8 cellular contexts compared by ENCODE assay signal in the genomic region with DNA sequence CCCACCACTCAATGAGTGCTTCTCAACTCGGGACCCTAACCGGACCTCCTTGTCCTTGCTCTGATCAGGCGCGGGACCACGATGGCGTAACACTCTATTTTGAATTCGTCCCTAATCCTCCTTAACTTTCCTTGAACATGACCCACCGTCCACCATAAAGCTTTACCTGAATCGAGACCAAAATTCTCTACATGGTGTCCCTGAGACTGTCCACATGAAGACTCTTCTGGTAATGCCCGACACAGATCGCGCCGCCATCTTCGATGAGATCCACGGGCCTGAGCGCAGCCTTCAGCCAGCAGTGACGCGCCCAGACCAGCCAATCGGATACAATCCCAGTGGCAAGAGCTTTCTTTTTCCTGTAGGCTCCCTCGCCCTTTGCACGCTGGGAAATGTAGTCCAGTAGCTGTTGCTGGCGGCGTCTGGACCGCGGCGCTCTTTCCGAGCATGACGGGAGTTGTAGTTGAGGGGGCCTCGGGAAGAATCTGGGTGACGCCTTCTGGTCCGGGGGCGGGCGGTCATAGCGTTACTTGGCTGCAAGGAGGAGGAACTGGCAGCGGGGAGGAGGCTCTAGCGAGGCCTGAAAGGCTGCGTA. TPM values are rescaled to one million over a fixed set of nuclear protein-coding genes. Genes with fewer than 3 reads are reported as not detected.
DNase-seq lines count a peak whose midpoint lies in the region; ATAC-seq and TF ChIP-seq lines count a peak whose summit lies in the region.

Gene MRPL50 (minus strand): TSS at position 284 of the 595 bp plus-strand sequence. CDS start 26 bp downstream, at position 258.
Gene ZNF189 (plus strand): TSS at position 517 of the 595 bp plus-strand sequence. CDS start 306 bp downstream, outside the sequence.

- no peaks in the 10 kb centered on the region for H3K27me3 Mint-ChIP-seq in activated CD4-positive, alpha-beta T cell treated with anti-CD3 and anti-CD28 coated beads, Interleukin-2, amount 10 ng/mL, durations not matched to agents 24 days and 14 days

- H3K4me1 Mint-ChIP-seq in activated CD4-positive, alpha-beta T cell treated with anti-CD3 and anti-CD28 coated beads, Interleukin-2, amount 10 ng/mL, durations not matched to agents 24 days and 14 days: peaks cover 44% of the 10 kb centered on the region

- H3K9me3 ChIP-seq in BE2C: no peaks in the 10 kb centered on the region

- H3K9me3 Mint-ChIP-seq in activated CD4-positive, alpha-beta T cell treated with anti-CD3 and anti-CD28 coated beads, Interleukin-2, amount 10 ng/mL, durations not matched to agents 24 days and 14 days: peaks cover 36% of the 10 kb centered on the region

- peak within 1 kb of the TSS; percentile 94 for H3K4me3 Mint-ChIP-seq in activated CD4-positive, alpha-beta T cell treated with anti-CD3 and anti-CD28 coated beads, Interleukin-2, amount 10 ng/mL, durations not matched to agents 24 days and 14 days

- H3K27ac Mint-ChIP-seq in activated CD4-positive, alpha-beta T cell treated with anti-CD3 and anti-CD28 coated beads, Interleukin-2, amount 10 ng/mL, durations not matched to agents 24 days and 14 days: peak within 1 kb of the TSS; percentile 98

- TF ChIP-seq CTCF in BE2C (IDR thresholded peaks at IDR 0.05; ENCODE audit: low read depth, low read length) (no peak), coronary artery (IDR thresholded peaks at IDR 0.05) (no peak)

- peak within 1 kb of the TSS; percentile 79 to 94 for H3K27ac ChIP-seq in coronary artery

- H3K27me3 ChIP-seq in BE2C: no peaks in the 10 kb centered on the region

- intact Hi-C loops in activated CD4-positive, alpha-beta T cell treated with anti-CD3 and anti-CD28 coated beads, Interleukin-2, amount 10 ng/mL, durations not matched to agents 24 days and 14 days (cut with micrococcal nuclease): loop anchor here (1.0 to 2.0 kb wide), 3 partner anchors 135 to 1300 kb away; partner anchors contain the start of genes ERP44, INVS, RNF20 and TEX10

- DNase-seq in BE2C (peak; percentile 97), GM19240 (ENCODE audit: insufficient read length, low spot score) (peak; percentile 61), NCI-H526 (lab: John Stamatoyannopoulos, UW) (peak; percentile 94 to 96), coronary artery (ENCODE audit: low spot score) (peak; percentile 99), left kidney (ENCODE audit: low read depth, low spot score) (peak; percentile 100)
- peak; percentile 98 for DNase-seq in activated CD4-positive, alpha-beta T cell treated with anti-CD3 and anti-CD28 coated beads, Interleukin-2, amount 10 ng/mL, durations not matched to agents 24 days and 14 days
- peak; percentile 92 to 95 for DNase-seq in stimulated activated CD4-positive, alpha-beta T cell treated with anti-CD3 and anti-CD28 coated beads, Interleukin-2, amount 100 ng/mL, for 24 hours

- ATAC-seq in HG03460 (IDR thresholded peaks at IDR 0.05; ENCODE audit: unreplicated experiment): peak; percentile 97

- no peaks in the 10 kb centered on the region for H3K4me1 ChIP-seq in BE2C

- peaks cover 80% of the 10 kb centered on the region for H3K36me3 Mint-ChIP-seq in activated CD4-positive, alpha-beta T cell treated with anti-CD3 and anti-CD28 coated beads, Interleukin-2, amount 10 ng/mL, durations not matched to agents 24 days and 14 days (ENCODE audit: low read depth)

- H3K4me3 ChIP-seq in BE2C (ENCODE audit: low read depth, low read length) (peak within 1 kb of the TSS; percentile 96), coronary artery (peak within 1 kb of the TSS; percentile 92)

- peaks cover 42% of the 10 kb centered on the region for H3K36me3 ChIP-seq in BE2C

RNA-seq across cellular contexts. Expression of gene MRPL50, which starts in this region (rescaled TPM):
- 17.1 TPM for polyA plus RNA-seq in BE2C (2012; ENCODE audit: insufficient read depth, insufficient read length, low read depth)
- 18.6 and 19.8 TPM in 2 replicates for total RNA-seq in activated CD4-positive, alpha-beta T cell treated with anti-CD3 and anti-CD28 coated beads, Interleukin-2, amount 10 ng/mL, durations not matched to agents 24 days and 14 days

RNA-seq across cellular contexts. Expression of gene ZNF189, which starts in this region (rescaled TPM):
- polyA plus RNA-seq in BE2C (2012; ENCODE audit: insufficient read depth, insufficient read length, low read depth): 4.8 TPM
- 11.7 and 12.7 TPM in 2 replicates for total RNA-seq in activated CD4-positive, alpha-beta T cell treated with anti-CD3 and anti-CD28 coated beads, Interleukin-2, amount 10 ng/mL, durations not matched to agents 24 days and 14 days

Comparison
In these comparisons a context has a peak if more than half of its experiments do, and no peak if none do; other contexts are left out.
1. Peak in every context shown above with its lines: DNase-seq, ATAC-seq, H3K4me3 ChIP-seq and H3K27ac ChIP-seq.